17 cellular contexts compared by ENCODE assay signal in genomic region chr7:119664601-119665000, GRCh38.
DNase-seq lines count a peak whose midpoint lies in the region; ATAC-seq and TF ChIP-seq lines count a peak whose summit lies in the region.
"Had no signal": no experiment of that assay in that cellular context is flagged by ENCODE, and none has a peak within 500 bp of the region (broad histone marks: within the 10 kb centered on the region; RNA-seq: fewer than 3 reads in every experiment).

No MANE protein-coding gene starts in this region.

- H3K27ac Mint-ChIP-seq in CD14-positive monocyte, result no peak overlapping the region
- H3K27ac Mint-ChIP-seq in naive thymus-derived CD8-positive, alpha-beta T cell, result no peak overlapping the region
- H3K27ac Mint-ChIP-seq: activated CD4-positive, alpha-beta memory T cell treated with anti-CD3 and anti-CD28 coated beads, Interleukin-2, amount 10 ng/mL, durations not matched to agents 7 days and 5 days; CD8-positive, alpha-beta T cell had no signal

- CTCF ChIA-PET in GM10248 (lab: Yijun Ruan, JAX), result no interaction called here

- H3K4me3 ChIP-seq in retinal pigment epithelial cell (ENCODE audit: low read length), result no peak overlapping the region
- H3K4me3 ChIP-seq: suprapubic skin had no signal

- no peaks in the 10 kb centered on the region for H3K4me1 Mint-ChIP-seq in CD14-positive monocyte
- no peaks in the 10 kb centered on the region for H3K4me1 Mint-ChIP-seq in naive thymus-derived CD8-positive, alpha-beta T cell
- H3K4me1 Mint-ChIP-seq: activated CD4-positive, alpha-beta memory T cell treated with anti-CD3 and anti-CD28 coated beads, Interleukin-2, amount 10 ng/mL, durations not matched to agents 7 days and 5 days had no signal

- H3K4me3 Mint-ChIP-seq in CD14-positive monocyte, result no peak overlapping the region
- no peak overlapping the region for H3K4me3 Mint-ChIP-seq in naive thymus-derived CD8-positive, alpha-beta T cell
- H3K4me3 Mint-ChIP-seq: activated CD4-positive, alpha-beta memory T cell treated with anti-CD3 and anti-CD28 coated beads, Interleukin-2, amount 10 ng/mL, durations not matched to agents 7 days and 5 days; CD8-positive, alpha-beta T cell had no signal

- POLR2A ChIA-PET in GM10248 (lab: Yijun Ruan, JAX), result no interaction called here
- POLR2A ChIA-PET in naive thymus-derived CD8-positive, alpha-beta T cell (lab: Charles Lee), result no interaction called here

- intact Hi-C loops in CD14-positive monocyte (cut with micrococcal nuclease), result no loop called here

- DNase-seq in GM04504 (ENCODE audit: low read depth) (peak; percentile 17), fibroblast of peridontal ligament (ENCODE audit: extremely low read depth) (peak; percentile 13), retinal pigment epithelial cell (ENCODE audit: low read depth) (peak; percentile 24), GM10248 (ENCODE audit: extremely low spot score) (no peak), D341Med (ENCODE audit: low spot score) (no peak), CD14-positive monocyte (ENCODE audit: low spot score) (no peak)
- DNase-seq in naive thymus-derived CD8-positive, alpha-beta T cell, result no peak
- DNase-seq: activated CD4-positive, alpha-beta memory T cell treated with anti-CD3 and anti-CD28 coated beads, Interleukin-2, amount 10 ng/mL, durations not matched to agents 7 days and 5 days; activated gamma-delta T cell; caudate nucleus; CD8-positive, alpha-beta T cell; foreskin melanocyte; NCI-H146; NCI-H524; small intestine had no signal

- no peaks in the 10 kb centered on the region for H3K36me3 Mint-ChIP-seq in CD14-positive monocyte
- H3K36me3 Mint-ChIP-seq in naive thymus-derived CD8-positive, alpha-beta T cell, result no peaks in the 10 kb centered on the region
- H3K36me3 Mint-ChIP-seq: CD8-positive, alpha-beta T cell had no signal

- no peaks in the 10 kb centered on the region for H3K27me3 Mint-ChIP-seq in CD14-positive monocyte (ENCODE audit: low read depth in 3 of 3)
- no peaks in the 10 kb centered on the region for H3K27me3 Mint-ChIP-seq in naive thymus-derived CD8-positive, alpha-beta T cell
- H3K27me3 Mint-ChIP-seq: activated CD4-positive, alpha-beta memory T cell treated with anti-CD3 and anti-CD28 coated beads, Interleukin-2, amount 10 ng/mL, durations not matched to agents 7 days and 5 days had no signal

- TF ChIP-seq CTCF in retinal pigment epithelial cell (conservative IDR thresholded peaks at IDR 0.05; ENCODE audit: low read depth, low read length), result no peak
- TF ChIP-seq CTCF in GM10248 (IDR thresholded peaks at IDR 0.05; ENCODE audit: control extremely low read depth, extremely low read depth, low read depth, missing control alignments), result no peak
- no peak for TF ChIP-seq CTCF in CD14-positive monocyte (IDR thresholded peaks at IDR 0.05)

- peak; percentile 95 for ATAC-seq in SK-N-SH treated with all-trans-retinoic acid at 6 μM for 48 hours
- ATAC-seq in naive thymus-derived CD8-positive, alpha-beta T cell, result no peak
- ATAC-seq: CD8-positive, alpha-beta T cell had no signal

- peaks cover 0 to 2% (median 0%) of the 10 kb centered on the region in 7 donors for H3K9me3 Mint-ChIP-seq in CD14-positive monocyte
- peaks cover 0 to 13% (median 8%) of the 10 kb centered on the region in 9 donors for H3K9me3 Mint-ChIP-seq in naive thymus-derived CD8-positive, alpha-beta T cell

TF ChIP-seq in SK-N-SH treated with all-trans-retinoic acid at 6 μM for 48 hours, 23 proteins besides CTCF, POLR2A, EP300 and RAD21:
- TF ChIP-seq ZC3H10 (CRISPR knock-in tag; IDR thresholded peaks at IDR 0.05) (peak; percentile 88; the same call in 1 of the 2 replicates), PATZ1 (CRISPR knock-in tag; IDR thresholded peaks at IDR 0.05; ENCODE audit: borderline replicate concordance) (peak; percentile 70; the same call in 1 of the 2 replicates), ISL1 (CRISPR knock-in tag; IDR thresholded peaks at IDR 0.05) (peak; percentile 42; the same call in 1 of the 2 replicates), TOX (CRISPR knock-in tag; IDR thresholded peaks at IDR 0.05; ENCODE audit: borderline replicate concordance) (no peak), ZNF565 (CRISPR knock-in tag; conservative IDR thresholded peaks at IDR 0.05; ENCODE audit: low read depth) (no peak), ZFP3 (CRISPR knock-in tag; IDR thresholded peaks at IDR 0.05) (no peak), ZNF8 (CRISPR knock-in tag; IDR thresholded peaks at IDR 0.05) (no peak)
TF ChIP-seq in SK-N-SH treated with all-trans-retinoic acid at 6 μM for 48 hours: peak in this region for 3.

Comparison
In these comparisons a context has a peak if more than half of its experiments do, and no peak if none do; other contexts are left out.
1. DNase-seq: peak in GM04504 (single experiment), fibroblast of peridontal ligament (single experiment) and retinal pigment epithelial cell (single experiment); none in GM10248 (single experiment), D341Med (single experiment), CD14-positive monocyte (single experiment) and naive thymus-derived CD8-positive, alpha-beta T cell (0 of 10).